2 cellular contexts compared by ENCODE assay signal in the genomic region with DNA sequence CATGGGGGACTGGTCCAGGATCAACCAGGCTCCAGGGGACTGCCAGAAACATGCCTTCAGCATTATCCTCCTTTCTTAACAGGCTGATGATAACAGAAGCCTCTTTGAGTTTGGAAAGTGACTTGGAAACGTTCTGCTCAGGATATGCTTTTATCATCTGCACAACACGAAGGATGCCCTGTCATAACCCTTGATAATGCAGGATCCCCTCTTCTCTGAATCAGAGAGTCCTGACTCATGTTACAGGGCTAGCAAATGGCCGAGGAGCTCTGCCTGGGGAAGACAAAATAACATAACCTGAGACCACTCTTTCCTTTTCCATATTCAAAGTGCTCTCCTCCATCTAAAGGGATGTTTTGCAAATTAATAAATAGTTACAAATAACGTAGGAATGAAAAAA.
TF ChIP-seq lines count a peak whose summit lies in the region.

No MANE protein-coding gene starts in this region.

TF ChIP-seq in SK-N-SH treated with all-trans-retinoic acid at 6 μM for 48 hours, 23 proteins besides CTCF, POLR2A, EP300 and RAD21:
- TF ChIP-seq ZFP30 (CRISPR knock-in tag; IDR thresholded peaks at IDR 0.05): no peak
- TF ChIP-seq, protein P1, sequence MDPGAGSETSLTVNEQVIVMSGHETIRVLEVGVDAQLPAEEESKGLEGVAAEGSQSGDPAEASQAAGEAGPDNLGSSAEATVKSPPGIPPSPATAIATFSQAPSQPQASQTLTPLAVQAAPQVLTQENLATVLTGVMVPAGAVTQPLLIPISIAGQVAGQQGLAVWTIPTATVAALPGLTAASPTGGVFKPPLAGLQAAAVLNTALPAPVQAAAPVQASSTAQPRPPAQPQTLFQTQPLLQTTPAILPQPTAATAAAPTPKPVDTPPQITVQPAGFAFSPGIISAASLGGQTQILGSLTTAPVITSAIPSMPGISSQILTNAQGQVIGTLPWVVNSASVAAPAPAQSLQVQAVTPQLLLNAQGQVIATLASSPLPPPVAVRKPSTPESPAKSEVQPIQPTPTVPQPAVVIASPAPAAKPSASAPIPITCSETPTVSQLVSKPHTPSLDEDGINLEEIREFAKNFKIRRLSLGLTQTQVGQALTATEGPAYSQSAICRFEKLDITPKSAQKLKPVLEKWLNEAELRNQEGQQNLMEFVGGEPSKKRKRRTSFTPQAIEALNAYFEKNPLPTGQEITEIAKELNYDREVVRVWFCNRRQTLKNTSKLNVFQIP (CRISPR knock-in tag; IDR thresholded peaks at IDR 0.05; ENCODE audit: borderline replicate concordance, low read depth): no peak
- no peak for TF ChIP-seq ARNTL (CRISPR knock-in tag; IDR thresholded peaks at IDR 0.05; ENCODE audit: borderline replicate concordance, low read depth)
- TF ChIP-seq GLIS3 (CRISPR knock-in tag; IDR thresholded peaks at IDR 0.05): no peak
- TF ChIP-seq PPARA (CRISPR knock-in tag; IDR thresholded peaks at IDR 0.05; ENCODE audit: borderline replicate concordance): no peak
- TF ChIP-seq, protein P2, sequence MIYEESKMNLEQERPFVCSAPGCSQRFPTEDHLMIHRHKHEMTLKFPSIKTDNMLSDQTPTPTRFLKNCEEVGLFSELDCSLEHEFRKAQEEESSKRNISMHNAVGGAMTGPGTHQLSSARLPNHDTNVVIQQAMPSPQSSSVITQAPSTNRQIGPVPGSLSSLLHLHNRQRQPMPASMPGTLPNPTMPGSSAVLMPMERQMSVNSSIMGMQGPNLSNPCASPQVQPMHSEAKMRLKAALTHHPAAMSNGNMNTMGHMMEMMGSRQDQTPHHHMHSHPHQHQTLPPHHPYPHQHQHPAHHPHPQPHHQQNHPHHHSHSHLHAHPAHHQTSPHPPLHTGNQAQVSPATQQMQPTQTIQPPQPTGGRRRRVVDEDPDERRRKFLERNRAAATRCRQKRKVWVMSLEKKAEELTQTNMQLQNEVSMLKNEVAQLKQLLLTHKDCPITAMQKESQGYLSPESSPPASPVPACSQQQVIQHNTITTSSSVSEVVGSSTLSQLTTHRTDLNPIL (CRISPR knock-in tag; IDR thresholded peaks at IDR 0.05; ENCODE audit: low read depth): no peak
- TF ChIP-seq ZFP3 (CRISPR knock-in tag; IDR thresholded peaks at IDR 0.05): no peak
- TF ChIP-seq ESRRG (CRISPR knock-in tag; IDR thresholded peaks at IDR 0.05): no peak
- no peak for TF ChIP-seq OSR1 (CRISPR knock-in tag; IDR thresholded peaks at IDR 0.05)
- TF ChIP-seq, protein P3, sequence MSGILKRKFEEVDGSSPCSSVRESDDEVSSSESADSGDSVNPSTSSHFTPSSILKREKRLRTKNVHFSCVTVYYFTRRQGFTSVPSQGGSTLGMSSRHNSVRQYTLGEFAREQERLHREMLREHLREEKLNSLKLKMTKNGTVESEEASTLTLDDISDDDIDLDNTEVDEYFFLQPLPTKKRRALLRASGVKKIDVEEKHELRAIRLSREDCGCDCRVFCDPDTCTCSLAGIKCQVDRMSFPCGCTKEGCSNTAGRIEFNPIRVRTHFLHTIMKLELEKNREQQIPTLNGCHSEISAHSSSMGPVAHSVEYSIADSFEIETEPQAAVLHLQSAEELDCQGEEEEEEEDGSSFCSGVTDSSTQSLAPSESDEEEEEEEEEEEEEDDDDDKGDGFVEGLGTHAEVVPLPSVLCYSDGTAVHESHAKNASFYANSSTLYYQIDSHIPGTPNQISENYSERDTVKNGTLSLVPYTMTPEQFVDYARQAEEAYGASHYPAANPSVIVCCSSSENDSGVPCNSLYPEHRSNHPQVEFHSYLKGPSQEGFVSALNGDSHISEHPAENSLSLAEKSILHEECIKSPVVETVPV (CRISPR knock-in tag; IDR thresholded peaks at IDR 0.05): no peak
- no peak for TF ChIP-seq BACH2 (CRISPR knock-in tag; IDR thresholded peaks at IDR 0.05; ENCODE audit: borderline replicate concordance)
- no peak for TF ChIP-seq ZNF70 (CRISPR knock-in tag; IDR thresholded peaks at IDR 0.05)
- TF ChIP-seq ZC3H10 (CRISPR knock-in tag; IDR thresholded peaks at IDR 0.05): no peak
- TF ChIP-seq TOX (CRISPR knock-in tag; IDR thresholded peaks at IDR 0.05; ENCODE audit: borderline replicate concordance): no peak
- TF ChIP-seq CSDC2 (CRISPR knock-in tag; IDR thresholded peaks at IDR 0.05): no peak
- no peak for TF ChIP-seq RARB (CRISPR knock-in tag; IDR thresholded peaks at IDR 0.05)
- no peak for TF ChIP-seq ZNF565 (CRISPR knock-in tag; conservative IDR thresholded peaks at IDR 0.05; ENCODE audit: low read depth)
- no peak for TF ChIP-seq TCF4 (CRISPR knock-in tag; IDR thresholded peaks at IDR 0.05; ENCODE audit: borderline replicate concordance)
- TF ChIP-seq, protein P4, sequence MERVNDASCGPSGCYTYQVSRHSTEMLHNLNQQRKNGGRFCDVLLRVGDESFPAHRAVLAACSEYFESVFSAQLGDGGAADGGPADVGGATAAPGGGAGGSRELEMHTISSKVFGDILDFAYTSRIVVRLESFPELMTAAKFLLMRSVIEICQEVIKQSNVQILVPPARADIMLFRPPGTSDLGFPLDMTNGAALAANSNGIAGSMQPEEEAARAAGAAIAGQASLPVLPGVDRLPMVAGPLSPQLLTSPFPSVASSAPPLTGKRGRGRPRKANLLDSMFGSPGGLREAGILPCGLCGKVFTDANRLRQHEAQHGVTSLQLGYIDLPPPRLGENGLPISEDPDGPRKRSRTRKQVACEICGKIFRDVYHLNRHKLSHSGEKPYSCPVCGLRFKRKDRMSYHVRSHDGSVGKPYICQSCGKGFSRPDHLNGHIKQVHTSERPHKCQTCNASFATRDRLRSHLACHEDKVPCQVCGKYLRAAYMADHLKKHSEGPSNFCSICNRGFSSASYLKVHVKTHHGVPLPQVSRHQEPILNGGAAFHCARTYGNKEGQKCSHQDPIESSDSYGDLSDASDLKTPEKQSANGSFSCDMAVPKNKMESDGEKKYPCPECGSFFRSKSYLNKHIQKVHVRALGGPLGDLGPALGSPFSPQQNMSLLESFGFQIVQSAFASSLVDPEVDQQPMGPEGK (CRISPR knock-in tag; IDR thresholded peaks at IDR 0.05; ENCODE audit: borderline replicate concordance): no peak
- no peak for TF ChIP-seq ISL1 (CRISPR knock-in tag; IDR thresholded peaks at IDR 0.05)
TF ChIP-seq in SK-N-SH treated with all-trans-retinoic acid at 6 μM for 48 hours: peak in this region for 0.

TF ChIP-seq in SK-N-SH, 30 proteins besides CTCF, POLR2A, EP300 and RAD21:
- no peak for TF ChIP-seq CHD2 (IDR thresholded peaks at IDR 0.05; ENCODE audit: low read length, partially characterized antibody)
- no peak for TF ChIP-seq ELF1 (IDR thresholded peaks at IDR 0.05)
- TF ChIP-seq FOXJ3 (CRISPR knock-in tag; IDR thresholded peaks at IDR 0.05): no peak
- TF ChIP-seq, protein P5, sequence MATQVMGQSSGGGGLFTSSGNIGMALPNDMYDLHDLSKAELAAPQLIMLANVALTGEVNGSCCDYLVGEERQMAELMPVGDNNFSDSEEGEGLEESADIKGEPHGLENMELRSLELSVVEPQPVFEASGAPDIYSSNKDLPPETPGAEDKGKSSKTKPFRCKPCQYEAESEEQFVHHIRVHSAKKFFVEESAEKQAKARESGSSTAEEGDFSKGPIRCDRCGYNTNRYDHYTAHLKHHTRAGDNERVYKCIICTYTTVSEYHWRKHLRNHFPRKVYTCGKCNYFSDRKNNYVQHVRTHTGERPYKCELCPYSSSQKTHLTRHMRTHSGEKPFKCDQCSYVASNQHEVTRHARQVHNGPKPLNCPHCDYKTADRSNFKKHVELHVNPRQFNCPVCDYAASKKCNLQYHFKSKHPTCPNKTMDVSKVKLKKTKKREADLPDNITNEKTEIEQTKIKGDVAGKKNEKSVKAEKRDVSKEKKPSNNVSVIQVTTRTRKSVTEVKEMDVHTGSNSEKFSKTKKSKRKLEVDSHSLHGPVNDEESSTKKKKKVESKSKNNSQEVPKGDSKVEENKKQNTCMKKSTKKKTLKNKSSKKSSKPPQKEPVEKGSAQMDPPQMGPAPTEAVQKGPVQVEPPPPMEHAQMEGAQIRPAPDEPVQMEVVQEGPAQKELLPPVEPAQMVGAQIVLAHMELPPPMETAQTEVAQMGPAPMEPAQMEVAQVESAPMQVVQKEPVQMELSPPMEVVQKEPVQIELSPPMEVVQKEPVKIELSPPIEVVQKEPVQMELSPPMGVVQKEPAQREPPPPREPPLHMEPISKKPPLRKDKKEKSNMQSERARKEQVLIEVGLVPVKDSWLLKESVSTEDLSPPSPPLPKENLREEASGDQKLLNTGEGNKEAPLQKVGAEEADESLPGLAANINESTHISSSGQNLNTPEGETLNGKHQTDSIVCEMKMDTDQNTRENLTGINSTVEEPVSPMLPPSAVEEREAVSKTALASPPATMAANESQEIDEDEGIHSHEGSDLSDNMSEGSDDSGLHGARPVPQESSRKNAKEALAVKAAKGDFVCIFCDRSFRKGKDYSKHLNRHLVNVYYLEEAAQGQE (IDR thresholded peaks at IDR 0.05; ENCODE audit: low read depth, low read length): no peak
- TF ChIP-seq YY1 (IDR thresholded peaks at IDR 0.05; ENCODE audit: low read depth): no peak
- TF ChIP-seq, protein P6, sequence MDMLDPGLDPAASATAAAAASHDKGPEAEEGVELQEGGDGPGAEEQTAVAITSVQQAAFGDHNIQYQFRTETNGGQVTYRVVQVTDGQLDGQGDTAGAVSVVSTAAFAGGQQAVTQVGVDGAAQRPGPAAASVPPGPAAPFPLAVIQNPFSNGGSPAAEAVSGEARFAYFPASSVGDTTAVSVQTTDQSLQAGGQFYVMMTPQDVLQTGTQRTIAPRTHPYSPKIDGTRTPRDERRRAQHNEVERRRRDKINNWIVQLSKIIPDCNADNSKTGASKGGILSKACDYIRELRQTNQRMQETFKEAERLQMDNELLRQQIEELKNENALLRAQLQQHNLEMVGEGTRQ (IDR thresholded peaks at IDR 0.05; ENCODE audit: borderline replicate concordance, low read depth, low read length): no peak
- no peak for TF ChIP-seq SMC3 (IDR thresholded peaks at IDR 0.05; ENCODE audit: low read depth, low read length)
- TF ChIP-seq, protein P7, sequence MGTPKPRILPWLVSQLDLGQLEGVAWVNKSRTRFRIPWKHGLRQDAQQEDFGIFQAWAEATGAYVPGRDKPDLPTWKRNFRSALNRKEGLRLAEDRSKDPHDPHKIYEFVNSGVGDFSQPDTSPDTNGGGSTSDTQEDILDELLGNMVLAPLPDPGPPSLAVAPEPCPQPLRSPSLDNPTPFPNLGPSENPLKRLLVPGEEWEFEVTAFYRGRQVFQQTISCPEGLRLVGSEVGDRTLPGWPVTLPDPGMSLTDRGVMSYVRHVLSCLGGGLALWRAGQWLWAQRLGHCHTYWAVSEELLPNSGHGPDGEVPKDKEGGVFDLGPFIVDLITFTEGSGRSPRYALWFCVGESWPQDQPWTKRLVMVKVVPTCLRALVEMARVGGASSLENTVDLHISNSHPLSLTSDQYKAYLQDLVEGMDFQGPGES (IDR thresholded peaks at IDR 0.05; ENCODE audit: low read depth, low read length): no peak
- TF ChIP-seq MEF2A (IDR thresholded peaks at IDR 0.05; ENCODE audit: borderline replicate concordance, low read depth): no peak
- TF ChIP-seq TAF1 (IDR thresholded peaks at IDR 0.05; ENCODE audit: borderline replicate concordance, low read depth, low read length): no peak
- TF ChIP-seq EZH2phosphoT487 (IDR thresholded peaks at IDR 0.05; ENCODE audit: borderline replicate concordance, low read depth): no peak
- TF ChIP-seq GABPA (IDR thresholded peaks at IDR 0.05; ENCODE audit: low read depth): no peak
- no peak for TF ChIP-seq JUND (IDR thresholded peaks at IDR 0.05)
- no peak for TF ChIP-seq NRF1 (IDR thresholded peaks at IDR 0.05; ENCODE audit: low read depth, low read length)
- TF ChIP-seq, protein P8, sequence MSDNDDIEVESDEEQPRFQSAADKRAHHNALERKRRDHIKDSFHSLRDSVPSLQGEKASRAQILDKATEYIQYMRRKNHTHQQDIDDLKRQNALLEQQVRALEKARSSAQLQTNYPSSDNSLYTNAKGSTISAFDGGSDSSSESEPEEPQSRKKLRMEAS (IDR thresholded peaks at IDR 0.05; ENCODE audit: low read depth): no peak
- TF ChIP-seq RFX5 (IDR thresholded peaks at IDR 0.05; ENCODE audit: low read length): no peak
- TF ChIP-seq POLR2AphosphoS5 (IDR thresholded peaks at IDR 0.05; ENCODE audit: low read depth, low read length): no peak
- no peak for TF ChIP-seq GATA2 (CRISPR knock-in tag; IDR thresholded peaks at IDR 0.05)
